8 cellular contexts compared by ENCODE assay signal in the genomic region with DNA sequence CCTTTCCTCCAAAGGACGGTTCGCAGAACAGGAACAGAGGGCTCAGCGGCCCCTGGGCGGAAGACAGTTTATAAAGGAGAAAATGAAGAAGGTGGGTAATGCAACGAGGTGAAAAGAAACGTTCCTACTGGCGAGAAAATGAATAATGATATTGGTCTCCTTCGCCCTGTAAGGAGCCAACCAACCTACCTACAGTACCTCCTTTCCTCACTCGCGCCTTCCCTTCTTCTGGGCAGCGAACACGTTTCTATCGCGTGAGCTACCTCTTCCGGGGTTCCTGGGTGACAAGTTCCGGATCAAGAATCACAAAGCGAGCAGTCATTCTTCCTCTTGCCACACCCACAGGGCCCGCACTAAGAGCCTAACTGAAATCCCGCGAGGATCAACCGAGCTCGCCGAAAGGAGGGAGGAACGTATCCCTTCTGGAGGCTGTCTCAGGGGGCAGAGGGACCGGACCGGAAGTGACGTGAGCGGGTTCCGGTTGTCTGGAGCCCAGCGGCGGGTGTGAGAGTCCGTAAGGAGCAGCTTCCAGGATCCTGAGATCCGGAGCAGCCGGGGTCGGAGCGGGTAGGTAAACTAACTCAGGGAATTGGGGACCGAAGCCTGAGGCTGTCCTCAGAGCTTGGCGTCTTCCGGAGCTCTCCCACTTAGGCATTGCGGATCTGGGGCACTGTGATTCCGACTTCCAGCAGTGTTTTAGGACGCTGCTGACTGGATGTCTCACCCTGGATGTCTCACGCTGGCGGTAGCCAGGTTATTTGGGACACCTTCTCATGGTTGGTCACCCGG. TPM values are rescaled to one million over a fixed set of nuclear protein-coding genes. Genes with fewer than 3 reads are reported as not detected.
A peak's percentile ranks its signal among the peaks of the same experiment; 100 is the strongest.
DNase-seq lines count a peak whose midpoint lies in the region; ATAC-seq, FAIRE-seq and TF ChIP-seq lines count a peak whose summit lies in the region.

Gene PTRH2, minus strand, starts transcription at position 249 of the 789 bp plus-strand sequence. CDS start 9,452 bp downstream, outside the sequence.
Gene VMP1, plus strand, starts transcription at position 473 of the 789 bp plus-strand sequence. CDS start 23,793 bp downstream, outside the sequence.

- FAIRE-seq in pancreas (lab: Jason Lieb, UNC): peak; percentile 84

- intact Hi-C loops in Right ventricle myocardium inferior (cut with DNase I): loop anchor here (2.0 kb wide), 1 partner anchor 89 kb away; the partner anchor contains the start of gene CLTC
- intact Hi-C loops in pancreas (cut with DNase I): no loop called here
- intact Hi-C loops in tibial artery (cut with DNase I; ENCODE audit: low total_unique reads): loop anchor here (2.0 kb wide), 1 partner anchor 89 kb away; the partner anchor contains the start of gene CLTC

- H3K9me3 ChIP-seq in pancreas (no peaks in the 10 kb centered on the region), tibial artery (no peaks in the 10 kb centered on the region)

- 0% methylated on average over 45 of the region's 45 CpGs for WGBS in pancreas, 2 donors

- DNase-seq in GM12864 (ENCODE audit: low read depth) (peak; percentile 98), NCI-H1417 (lab: John Stamatoyannopoulos, UW) (peak; percentile 98 to 100 (median 99)), SW 1271 (lab: John Stamatoyannopoulos, UW) (peak; percentile 99), Right ventricle myocardium inferior (ENCODE audit: missing footprints) (peak; percentile 98), pancreas (peak; percentile 92 to 99 (median 98)), tibial artery (peak; percentile 98 to 99)
- peak; percentile 78 for DNase-seq in activated naive CD8-positive, alpha-beta T cell treated with anti-CD3 and anti-CD28 coated beads, Interleukin-2, amount 50 U/mL, for 16 hours (ENCODE audit: low read depth, low spot score)

- H3K4me3 ChIP-seq in GM12864 (ENCODE audit: low read depth, low read length) (peak within 1 kb of the TSS; percentile 88), pancreas (peak within 1 kb of the TSS; percentile 41 to 84 (median 66)), tibial artery (peak within 1 kb of the TSS; percentile 65 to 78)

- H3K27me3 ChIP-seq in pancreas (no peaks in the 10 kb centered on the region), tibial artery (no peaks in the 10 kb centered on the region)

- H3K27ac ChIP-seq in pancreas: peak within 1 kb of the TSS; percentile 74 to 90 (median 84)
- H3K27ac ChIP-seq in tibial artery: peak within 1 kb of the TSS; percentile 88 to 89

- peaks cover 3 to 39% (median 22%) of the 10 kb centered on the region in 3 donors for H3K4me1 ChIP-seq in pancreas
- H3K4me1 ChIP-seq in tibial artery: peaks cover 6 to 38% (median 20%) of the 10 kb centered on the region in 4 donors

- TF ChIP-seq CTCF in GM12864 (IDR thresholded peaks at IDR 0.05; ENCODE audit: low read depth, low read length, missing control alignments) (no peak), pancreas (IDR thresholded peaks at IDR 0.05) (no peak), tibial artery (IDR thresholded peaks at IDR 0.05) (no peak)

- no peaks in the 10 kb centered on the region for H3K36me3 ChIP-seq in pancreas
- peaks cover 0 to under 1% (median 0%) of the 10 kb centered on the region in 3 donors for H3K36me3 ChIP-seq in tibial artery

- ATAC-seq in HG02759 (IDR thresholded peaks at IDR 0.05; ENCODE audit: unreplicated experiment) (peak; percentile 96), Right ventricle myocardium inferior (peak; percentile 99), pancreas (peak; percentile 97 to 99 (median 98))

RNA-seq across cellular contexts. Expression of gene PTRH2, which starts in this region (rescaled TPM):
- total RNA-seq in Right ventricle myocardium inferior (10.2 TPM), pancreas (10 to 100 TPM in 1 of 6 donors, 1 to 10 TPM in 5; 5.5 to 11.4 (median 9.3) TPM)
- polyA plus RNA-seq in pancreas: 10 to 100 TPM; 17.6 to 23.8 TPM

RNA-seq across cellular contexts. Expression of gene VMP1, which starts in this region (rescaled TPM):
- total RNA-seq in Right ventricle myocardium inferior (50.6 TPM), pancreas (100 to 1,000 TPM in 2 of 6 donors, 10 to 100 TPM in 4; 55.5 to 177 (median 92.5) TPM)
- 10 to 100 TPM; 70.4 to 92.6 TPM for polyA plus RNA-seq in pancreas

Comparison
In these comparisons a context has a peak if more than half of its experiments do, and no peak if none do; other contexts are left out.
1. Peak in every context shown above with its lines: DNase-seq, ATAC-seq, H3K4me3 ChIP-seq and H3K27ac ChIP-seq.
2. intact Hi-C loops: an anchor here in Right ventricle myocardium inferior (2.0 kb wide) and tibial artery (2.0 kb wide); none called in pancreas.